Comparison of ENCODE assay signal across 1 cellular context in genomic region chr18:59899298-59900221, GRCh38.
TF ChIP-seq lines count a peak whose summit lies in the region.

PMAIP1 (plus strand) TSS chr18:59899996; CDS start chr18:59900178, 182 bp downstream.

TF ChIP-seq in GM23338, 12 proteins besides CTCF, POLR2A, EP300 and RAD21 (continued from another document):
- TF ChIP-seq CREB1 (CRISPR knock-in tag; IDR thresholded peaks at IDR 0.05; ENCODE audit: low read depth) (peak; percentile 81), EZH2phosphoT487 (IDR thresholded peaks at IDR 0.05; ENCODE audit: unreplicated experiment) (no peak), ZNF114 (CRISPR knock-in tag; IDR thresholded peaks at IDR 0.05) (no peak), REST (IDR thresholded peaks at IDR 0.05; ENCODE audit: unreplicated experiment) (no peak)
